ENCODE assay signal across 11 cellular contexts in genomic region chr3:111904376-111905241, GRCh38. TPM values are rescaled to one million over a fixed set of nuclear protein-coding genes. Genes with fewer than 3 reads are reported as not detected.
DNase-seq lines count a peak whose midpoint lies in the region; ATAC-seq and TF ChIP-seq lines count a peak whose summit lies in the region.
"Had no signal": no experiment of that assay in that cellular context is flagged by ENCODE, and none has a peak within 500 bp of the region (broad histone marks: within the 10 kb centered on the region; RNA-seq: fewer than 3 reads in every experiment).

No MANE protein-coding gene starts in this region.

- TF ChIP-seq CTCF in hepatocyte (IDR thresholded peaks at IDR 0.05; ENCODE audit: poor library complexity) (no peak), upper lobe of right lung (IDR thresholded peaks at IDR 0.05) (no peak)

- ATAC-seq in upper lobe of right lung = peak; percentile 79

- H3K9me2 ChIP-seq in hepatocyte (replicated peaks; ENCODE audit: insufficient read depth) = no peaks in the 10 kb centered on the region

- peaks cover 9% of the 10 kb centered on the region for H3K4me1 Mint-ChIP-seq in activated CD4-positive, alpha-beta T cell treated with anti-CD3 and anti-CD28 coated beads, Interleukin-2, amount 10 ng/mL, durations not matched to agents 7 days and 5 days

- H3K27me3 ChIP-seq in adipocyte (replicated peaks; ENCODE audit: control insufficient read depth, insufficient read depth, low read length) = no peaks in the 10 kb centered on the region
- no peaks in the 10 kb centered on the region for H3K27me3 ChIP-seq in hepatocyte
- H3K27me3 ChIP-seq in upper lobe of right lung = no peaks in the 10 kb centered on the region
- H3K27me3 ChIP-seq: adrenal gland had no signal

- intact Hi-C loops in upper lobe of right lung (cut with DNase I) = no loop called here

- no peak overlapping the region for H2AFZ ChIP-seq in hepatocyte

- DNase-seq in NCI-H510A treated with DMSO at 0.1 percent for 48 hours (lab: John Stamatoyannopoulos, UW) (peak; percentile 6), NCI-H510A (lab: John Stamatoyannopoulos, UW) (no peak), adipocyte (ENCODE audit: low read depth) (peak; percentile 86), hepatocyte (ENCODE audit: low spot score) (peak; percentile 26), upper lobe of right lung (no peak), NCI-H146 (lab: John Stamatoyannopoulos, UW) (no peak), hepatic stellate cell (ENCODE audit: low spot score) (no peak)
- no peak for DNase-seq in activated CD4-positive, alpha-beta T cell treated with anti-CD3 and anti-CD28 coated beads, Interleukin-2, amount 10 ng/mL, durations not matched to agents 7 days and 5 days
- DNase-seq: adrenal gland had no signal

- peaks cover 81% of the 10 kb centered on the region for H3K79me2 ChIP-seq in hepatocyte

- H3K9me3 Mint-ChIP-seq in activated CD4-positive, alpha-beta T cell treated with anti-CD3 and anti-CD28 coated beads, Interleukin-2, amount 10 ng/mL, durations not matched to agents 7 days and 5 days = peaks cover 2% of the 10 kb centered on the region
- H3K9me3 Mint-ChIP-seq: T-helper 1 cell treated with Interleukin-12 subunit alpha and Interleukin-12 subunit beta and Interleukin-4 antibody, amounts not matched to agents 30 μg/mL and 1 μg/mL, for 36 hours had no signal

- no peaks in the 10 kb centered on the region for H3K36me3 Mint-ChIP-seq in activated CD4-positive, alpha-beta T cell treated with anti-CD3 and anti-CD28 coated beads, Interleukin-2, amount 10 ng/mL, durations not matched to agents 7 days and 5 days (ENCODE audit: low read depth)

- H3K27ac ChIP-seq in hepatocyte = peak overlapping the region; percentile 46
- no peak overlapping the region for H3K27ac ChIP-seq in upper lobe of right lung
- H3K27ac ChIP-seq: 22Rv1, adrenal gland had no signal

- H4K20me1 ChIP-seq in hepatocyte (ENCODE audit: insufficient read depth, poor library complexity, severe bottlenecking) = no peaks in the 10 kb centered on the region

- H3K4me3 ChIP-seq in adipocyte (ENCODE audit: low read length) (peak overlapping the region; percentile 5), hepatocyte (no peak overlapping the region), upper lobe of right lung (no peak overlapping the region)
- H3K4me3 ChIP-seq: adrenal gland had no signal

- POLR2A ChIA-PET in activated CD4-positive, alpha-beta T cell treated with anti-CD3 and anti-CD28 coated beads, Interleukin-2, amount 10 ng/mL, durations not matched to agents 7 days and 5 days (lab: Charles Lee) = no interaction called here

- peak overlapping the region; percentile 5 for H3K9ac ChIP-seq in adipocyte (ENCODE audit: low read length)

- H3K9me3 ChIP-seq in adipocyte (ENCODE audit: control insufficient read depth, low read length) (peaks cover 2% of the 10 kb centered on the region), hepatocyte (ENCODE audit: low read depth) (no peaks in the 10 kb centered on the region), upper lobe of right lung (no peaks in the 10 kb centered on the region)
- H3K9me3 ChIP-seq: adrenal gland had no signal

- H3K36me3 ChIP-seq in adipocyte (ENCODE audit: control insufficient read depth, insufficient read depth, low read length, severe bottlenecking) = peaks cover 14% of the 10 kb centered on the region
- peaks cover 6% of the 10 kb centered on the region for H3K36me3 ChIP-seq in hepatocyte (replicated peaks; ENCODE audit: insufficient read depth, low read depth)
- no peaks in the 10 kb centered on the region for H3K36me3 ChIP-seq in upper lobe of right lung
- H3K36me3 ChIP-seq: adrenal gland had no signal

- peaks cover 34% of the 10 kb centered on the region for H3K4me1 ChIP-seq in adipocyte (ENCODE audit: control insufficient read depth, insufficient read depth, low read length)
- H3K4me1 ChIP-seq in hepatocyte (ENCODE audit: insufficient read depth) = no peaks in the 10 kb centered on the region
- H3K4me1 ChIP-seq in upper lobe of right lung = peaks cover 5% of the 10 kb centered on the region
- H3K4me1 ChIP-seq: adrenal gland had no signal

- no peak overlapping the region for H3K4me2 ChIP-seq in hepatocyte

- no peak overlapping the region for H3K4me3 Mint-ChIP-seq in activated CD4-positive, alpha-beta T cell treated with anti-CD3 and anti-CD28 coated beads, Interleukin-2, amount 10 ng/mL, durations not matched to agents 7 days and 5 days
- H3K4me3 Mint-ChIP-seq: T-helper 1 cell treated with Interleukin-12 subunit alpha and Interleukin-12 subunit beta and Interleukin-4 antibody, amounts not matched to agents 30 μg/mL and 1 μg/mL, for 36 hours had no signal

- CTCF ChIA-PET in activated CD4-positive, alpha-beta T cell treated with anti-CD3 and anti-CD28 coated beads, Interleukin-2, amount 10 ng/mL, durations not matched to agents 7 days and 5 days (lab: Charles Lee) = interaction anchor here (0.9 kb wide), 1 partner anchor 107 kb away, joined by 3 read pairs; no protein-coding TSS in a partner anchor

- no peaks in the 10 kb centered on the region for H3K27me3 Mint-ChIP-seq in activated CD4-positive, alpha-beta T cell treated with anti-CD3 and anti-CD28 coated beads, Interleukin-2, amount 10 ng/mL, durations not matched to agents 7 days and 5 days

- WGBS in hepatocyte (ENCODE audit: low lambda C conversion rate, missing lambda C conversion rate) = 91% methylated on average over 4 of the region's 4 CpGs

- H3K27ac Mint-ChIP-seq in activated CD4-positive, alpha-beta T cell treated with anti-CD3 and anti-CD28 coated beads, Interleukin-2, amount 10 ng/mL, durations not matched to agents 7 days and 5 days = no peak overlapping the region
- H3K27ac Mint-ChIP-seq: T-helper 1 cell treated with Interleukin-12 subunit alpha and Interleukin-12 subunit beta and Interleukin-4 antibody, amounts not matched to agents 30 μg/mL and 1 μg/mL, for 36 hours had no signal

RNA-seq across cellular contexts. Expression of gene PHLDB2, which starts 45.5 kb away (rescaled TPM):
- total RNA-seq in hepatocyte = 52.0 and 52.7 TPM in 2 replicates
- polyA plus RNA-seq in hepatocyte = 43.0 and 49.0 TPM in 2 replicates
- 60.8 TPM for total RNA-seq in upper lobe of right lung
- total RNA-seq in activated CD4-positive, alpha-beta T cell treated with anti-CD3 and anti-CD28 coated beads, Interleukin-2, amount 10 ng/mL, durations not matched to agents 7 days and 5 days = 1 to 10 TPM; 1.9 to 2.7 TPM

Comparison
In these comparisons a context has a peak if more than half of its experiments do, and no peak if none do; other contexts are left out.
1. DNase-seq: peak in NCI-H510A treated with DMSO at 0.1 percent for 48 hours (single experiment), adipocyte (single experiment) and hepatocyte (single experiment); none in NCI-H510A (single experiment), upper lobe of right lung (single experiment), NCI-H146 (single experiment), hepatic stellate cell (single experiment) and activated CD4-positive, alpha-beta T cell treated with anti-CD3 and anti-CD28 coated beads, Interleukin-2, amount 10 ng/mL, durations not matched to agents 7 days and 5 days (single experiment).
2. RNA of gene PHLDB2, which starts 45.5 kb away (total RNA-seq): 60.8 TPM in upper lobe of right lung (single experiment) and 52.0 to 52.7 TPM in hepatocyte; 1.9 to 2.7 TPM in activated CD4-positive, alpha-beta T cell treated with anti-CD3 and anti-CD28 coated beads, Interleukin-2, amount 10 ng/mL, durations not matched to agents 7 days and 5 days; every median in the first group is over 10 times any median in the second.